In genomic region chr11:134761361-134761760, GRCh38 we compare ENCODE assay signal across 24 cellular contexts.
A peak's percentile ranks its signal among the peaks of the same experiment; 100 is the strongest.
DNase-seq lines count a peak whose midpoint lies in the region; ATAC-seq and TF ChIP-seq lines count a peak whose summit lies in the region.
"Had no signal": no experiment of that assay in that cellular context is flagged by ENCODE, and none has a peak within 500 bp of the region (broad histone marks: within the 10 kb centered on the region; RNA-seq: fewer than 3 reads in every experiment).

No MANE protein-coding gene starts in this region.

- peak overlapping the region; percentile 75 for H3K4me2 ChIP-seq in DND-41 (ENCODE audit: insufficient read depth, low read length)
- H3K4me2 ChIP-seq: BLaER1 treated with 17β-estradiol and CSF1 and Interleukin-3, amounts not matched to agents 10 nM and 100 nM had no signal

- H3K27me3 ChIP-seq in DND-41 (ENCODE audit: insufficient read depth, low read length, poor library complexity): no peaks in the 10 kb centered on the region
- peaks cover 33% of the 10 kb centered on the region for H3K27me3 ChIP-seq in WERI-Rb-1 (ENCODE audit: insufficient read depth, low read depth, severe bottlenecking)
- H3K27me3 ChIP-seq: BLaER1 treated with 17β-estradiol and CSF1 and Interleukin-3, amounts not matched to agents 10 nM and 100 nM; upper lobe of left lung had no signal

- no TSS peak for BruUV-seq in Calu3 (replicated peaks; lab: Mats Ljungman, UMichigan)

- H3K4me3 Mint-ChIP-seq in Calu3 (ENCODE audit: low read depth, unreplicated experiment): no peak overlapping the region
- H3K4me3 Mint-ChIP-seq: brain, neural crest cell had no signal

- no peaks in the 10 kb centered on the region for H3K4me1 Mint-ChIP-seq in Calu3 (ENCODE audit: low read depth, unreplicated experiment)
- H3K4me1 Mint-ChIP-seq: neural crest cell; stimulated activated naive B cell treated with anti-CD40 and anti-IgM and Interleukin-4, amounts not matched to agents 10 μg/mL and 1 μg/mL and 100 μg/mL, for 72 hours had no signal

- no peak for ATAC-seq in DND-41 (ENCODE audit: insufficient read depth, low read depth)
- ATAC-seq: stimulated activated naive B cell treated with anti-CD40 and anti-IgM and Interleukin-4, amounts not matched to agents 10 μg/mL and 1 μg/mL and 100 μg/mL, for 72 hours had no signal

- H2AFZ ChIP-seq in DND-41 (ENCODE audit: low read depth, low read length): peak overlapping the region; percentile 71

- peaks cover 12% of the 10 kb centered on the region for H3K9me3 Mint-ChIP-seq in Calu3 (ENCODE audit: low read depth, unreplicated experiment)
- H3K9me3 Mint-ChIP-seq: neural crest cell had no signal

- peaks cover 46% of the 10 kb centered on the region for H3K79me2 ChIP-seq in DND-41 (ENCODE audit: insufficient read depth, low read length)

- H3K27me3 Mint-ChIP-seq in Calu3 (ENCODE audit: unreplicated experiment): no peaks in the 10 kb centered on the region

- no peak overlapping the region for H3K27ac Mint-ChIP-seq in Calu3 (ENCODE audit: unreplicated experiment)
- H3K27ac Mint-ChIP-seq: stimulated activated naive B cell treated with anti-CD40 and anti-IgM and Interleukin-4, amounts not matched to agents 10 μg/mL and 1 μg/mL and 100 μg/mL, for 72 hours had no signal

- H3K27ac ChIP-seq in DND-41 (ENCODE audit: low read length) (peak overlapping the region; percentile 94), WERI-Rb-1 (no peak overlapping the region)
- H3K27ac ChIP-seq: BLaER1 treated with 17β-estradiol and CSF1 and Interleukin-3, amounts not matched to agents 10 nM and 100 nM; upper lobe of left lung had no signal

- H3K9me3 ChIP-seq in DND-41 (ENCODE audit: insufficient read depth, low read length, severe bottlenecking): no peaks in the 10 kb centered on the region
- no peaks in the 10 kb centered on the region for H3K9me3 ChIP-seq in WERI-Rb-1 (ENCODE audit: severe bottlenecking)
- H3K9me3 ChIP-seq: BLaER1 treated with 17β-estradiol and CSF1 and Interleukin-3, amounts not matched to agents 10 nM and 100 nM; Caco-2; upper lobe of left lung had no signal

- intact Hi-C loops in Calu3 (cut with micrococcal nuclease; ENCODE audit: unreplicated experiment): no loop called here

- TF ChIP-seq CTCF in DND-41 (IDR thresholded peaks at IDR 0.05; ENCODE audit: borderline replicate concordance, extremely low read depth, low read length, poor library complexity, severe bottlenecking) (no peak), WERI-Rb-1 (IDR thresholded peaks at IDR 0.05; ENCODE audit: low read depth, low read length) (no peak), Calu3 (IDR thresholded peaks at IDR 0.05; ENCODE audit: unreplicated experiment) (no peak)

- H3K36me3 ChIP-seq in DND-41 (ENCODE audit: insufficient read depth, low read length): peaks cover 26% of the 10 kb centered on the region
- H3K36me3 ChIP-seq in WERI-Rb-1: no peaks in the 10 kb centered on the region
- H3K36me3 ChIP-seq: BLaER1 treated with 17β-estradiol and CSF1 and Interleukin-3, amounts not matched to agents 10 nM and 100 nM; upper lobe of left lung had no signal

- H3K4me1 ChIP-seq in DND-41 (ENCODE audit: insufficient read depth, low read length): peaks cover 41% of the 10 kb centered on the region
- H3K4me1 ChIP-seq: Caco-2, upper lobe of left lung had no signal

- H3K4me3 ChIP-seq in DND-41 (ENCODE audit: low read depth in 1 of 2, low read length in 2 of 2) (peak overlapping the region; percentile 51 to 71), WERI-Rb-1 (ENCODE audit: low read depth, low read length) (no peak overlapping the region)
- H3K4me3 ChIP-seq: BLaER1 treated with 17β-estradiol and CSF1 and Interleukin-3, amounts not matched to agents 10 nM and 100 nM; upper lobe of left lung had no signal

- H4K20me1 ChIP-seq in DND-41 (ENCODE audit: insufficient read depth, low read length): no peaks in the 10 kb centered on the region

- CTCF ChIA-PET in Calu3 (lab: Charles Lee): no interaction called here

- peak overlapping the region; percentile 86 for H3K9ac ChIP-seq in DND-41 (ENCODE audit: low read depth, low read length)
- H3K9ac ChIP-seq: BLaER1 treated with 17β-estradiol and CSF1 and Interleukin-3, amounts not matched to agents 10 nM and 100 nM had no signal

- H3K36me3 Mint-ChIP-seq in Calu3 (ENCODE audit: insufficient read depth, unreplicated experiment): no peaks in the 10 kb centered on the region
- H3K36me3 Mint-ChIP-seq: brain; stimulated activated naive B cell treated with anti-CD40 and anti-IgM and Interleukin-4, amounts not matched to agents 10 μg/mL and 1 μg/mL and 100 μg/mL, for 72 hours had no signal

- DNase-seq in D341Med (ENCODE audit: low spot score) (peak; percentile 83), DND-41 (no peak), WERI-Rb-1 (peak; percentile 69), islet precursor cell (peak; percentile 38), NCI-H1105 treated with DMSO at 0.1 percent for 48 hours (lab: John Stamatoyannopoulos, UW) (no peak), Calu3 (no peak), NCI-H774 (lab: John Stamatoyannopoulos, UW) (no peak)
- DNase-seq: activated naive CD4-positive, alpha-beta T cell; activated T-cell treated with anti-CD3 and anti-CD28 coated beads, Interleukin-2, amount 50 U/mL, for 1 hour; Caco-2; kidney glomerular epithelial cell; NCI-H1048; NCI-H1694 treated with DMSO at 0.1 percent for 48 hours; NCI-H2171 treated with DMSO at 0.1 percent for 48 hours; NCI-H526; posterior cingulate gyrus; stimulated activated CD4-positive, alpha-beta T cell treated with anti-CD3 and anti-CD28 coated beads, Interleukin-12 subunit alpha, Interleukin-12 subunit beta, amount 100 ng/mL, for 4 hours; stimulated activated CD4-positive, alpha-beta T cell treated with anti-CD3 and anti-CD28 coated beads, Interleukin-4, amount 100 ng/mL, for 4 hours; stimulated activated naive B cell treated with anti-CD40 and anti-IgM and Interleukin-4, amounts not matched to agents 10 μg/mL and 1 μg/mL and 100 μg/mL, for 72 hours; T-helper 1 cell had no signal

Comparison
In these comparisons a context has a peak if more than half of its experiments do, and no peak if none do; other contexts are left out.
1. DNase-seq: peak in D341Med (single experiment), WERI-Rb-1 (single experiment) and islet precursor cell (single experiment); none in DND-41 (single experiment), NCI-H1105 treated with DMSO at 0.1 percent for 48 hours (single experiment), Calu3 (single experiment) and NCI-H774 (single experiment).